In genomic region chr5:36202521-36202961, GRCh38 we compare ENCODE assay signal across 11 cellular contexts. TPM values are rescaled to one million over a fixed set of nuclear protein-coding genes. Genes with fewer than 3 reads are reported as not detected.
DNase-seq lines count a peak whose midpoint lies in the region; ATAC-seq and TF ChIP-seq lines count a peak whose summit lies in the region.
"Had no signal": no experiment of that assay in that cellular context is flagged by ENCODE, and none has a peak within 500 bp of the region (broad histone marks: within the 10 kb centered on the region; RNA-seq: fewer than 3 reads in every experiment).

No MANE protein-coding gene starts in this region.

- H3K9me3 Mint-ChIP-seq in HFFc6 = no peaks in the 10 kb centered on the region
- H3K9me3 Mint-ChIP-seq: activated CD4-positive, alpha-beta T cell treated with anti-CD3 and anti-CD28 coated beads, Interleukin-2, amount 10 ng/mL, durations not matched to agents 7 days and 5 days; T-helper 1 cell treated with Interleukin-12 subunit alpha and Interleukin-12 subunit beta and Interleukin-4 antibody, amounts not matched to agents 30 μg/mL and 1 μg/mL, for 36 hours had no signal

- H3K4me3 Mint-ChIP-seq in HFFc6 = peak overlapping the region; percentile 36; the same call in 1 of the 2 replicates
- H3K4me3 Mint-ChIP-seq: activated CD4-positive, alpha-beta T cell treated with anti-CD3 and anti-CD28 coated beads, Interleukin-2, amount 10 ng/mL, durations not matched to agents 7 days and 5 days; T-helper 1 cell treated with Interleukin-12 subunit alpha and Interleukin-12 subunit beta and Interleukin-4 antibody, amounts not matched to agents 30 μg/mL and 1 μg/mL, for 36 hours had no signal

- peaks cover 17% of the 10 kb centered on the region for H3K36me3 Mint-ChIP-seq in HFFc6 (ENCODE audit: low read depth)

- H3K4me3 ChIP-seq in AG09309 (ENCODE audit: control insufficient read depth, low read depth, low read length) (no peak overlapping the region), heart right ventricle (no peak overlapping the region)

- H3K27me3 ChIP-seq in heart right ventricle = no peaks in the 10 kb centered on the region

- H3K4me1 Mint-ChIP-seq in HFFc6 (ENCODE audit: low read depth) = peaks cover 41% of the 10 kb centered on the region
- H3K4me1 Mint-ChIP-seq: activated CD4-positive, alpha-beta T cell treated with anti-CD3 and anti-CD28 coated beads, Interleukin-2, amount 10 ng/mL, durations not matched to agents 7 days and 5 days had no signal

- no peak for TF ChIP-seq CTCF in AG09309 (IDR thresholded peaks at IDR 0.05; ENCODE audit: control insufficient read depth, insufficient read depth, low read depth, low read length, missing control alignments)
- no peak for TF ChIP-seq CTCF in HFFc6 (IDR thresholded peaks at IDR 0.05)
- no peak for TF ChIP-seq CTCF in heart right ventricle (IDR thresholded peaks at IDR 0.05)

- peaks cover 0 to 17% (median 10%) of the 10 kb centered on the region in 9 donors for H3K4me1 ChIP-seq in heart right ventricle

- H3K9me3 ChIP-seq in heart right ventricle = no peaks in the 10 kb centered on the region

- ATAC-seq in heart right ventricle (peak in 6 of 8 donors; percentile 52 to 97 (median 86)), GM21576 (IDR thresholded peaks at IDR 0.05; ENCODE audit: unreplicated experiment) (no peak)
- ATAC-seq: stimulated activated naive CD8-positive, alpha-beta T cell treated with anti-CD3 and anti-CD28 coated beads, Interleukin-15, Interleukin-2, amounts not matched to agents 100 U/mL and 50 U/mL, for 24 hours had no signal

- peaks cover 0 to 88% (median 12%) of the 10 kb centered on the region in 9 donors for H3K36me3 ChIP-seq in heart right ventricle

- intact Hi-C loops in heart right ventricle (cut with DNase I) = no loop called here

- peak overlapping the region in 5 of 10 donors; percentile 2 to 26 (median 7) for H3K27ac ChIP-seq in heart right ventricle

- DNase-seq in AG09309 (ENCODE audit: low read depth) (peak; percentile 60), HFFc6 (peak; percentile 36), amniotic epithelial cell (ENCODE audit: low read depth) (peak; percentile 59), heart right ventricle (no peak), iPS-NIHi7 (ENCODE audit: extremely low spot score) (no peak), globus pallidus (ENCODE audit: low spot score) (no peak)
- DNase-seq in central memory CD4-positive, alpha-beta T cell = no peak
- DNase-seq: activated CD4-positive, alpha-beta T cell treated with anti-CD3 and anti-CD28 coated beads, Interleukin-2, amount 10 ng/mL, durations not matched to agents 7 days and 5 days; stimulated activated naive CD8-positive, alpha-beta T cell treated with anti-CD3 and anti-CD28 coated beads, Interleukin-15, Interleukin-2, amounts not matched to agents 100 U/mL and 50 U/mL, for 24 hours had no signal

- no peaks in the 10 kb centered on the region for H3K27me3 Mint-ChIP-seq in HFFc6 (ENCODE audit: insufficient read depth)
- H3K27me3 Mint-ChIP-seq: activated CD4-positive, alpha-beta T cell treated with anti-CD3 and anti-CD28 coated beads, Interleukin-2, amount 10 ng/mL, durations not matched to agents 7 days and 5 days had no signal

- H3K27ac Mint-ChIP-seq in HFFc6 = peak overlapping the region; percentile 80
- H3K27ac Mint-ChIP-seq: activated CD4-positive, alpha-beta T cell treated with anti-CD3 and anti-CD28 coated beads, Interleukin-2, amount 10 ng/mL, durations not matched to agents 7 days and 5 days; T-helper 1 cell treated with Interleukin-12 subunit alpha and Interleukin-12 subunit beta and Interleukin-4 antibody, amounts not matched to agents 30 μg/mL and 1 μg/mL, for 36 hours had no signal

- 31 to 39% methylated on average over 3 of the region's 3 CpGs for WGBS in heart right ventricle, 2 donors

RNA-seq across cellular contexts. Expression of gene NADK2, which starts 39.2 kb away (rescaled TPM):
- total RNA-seq in HFFc6 (2021; fragmentation: NEBNext Ultra II Directional; extraction: Animal tissue kit (Norgen Biotek cat#: 25700)) = 10 to 100 TPM; 14.6 to 20.1 (median 15.3) TPM
- total RNA-seq in heart right ventricle = 10 to 100 TPM; 35.7 to 53.5 (median 38.9) TPM
- polyA plus RNA-seq in heart right ventricle = 10 to 100 TPM in 1 of 2 donors, 1 to 10 TPM in 1; 9.8 to 15.4 TPM

RNA-seq across cellular contexts. Expression of gene SKP2, which starts 50.6 kb away (rescaled TPM):
- 10 to 100 TPM; 58.4 to 71.6 (median 67.9) TPM for total RNA-seq in HFFc6 (2021; fragmentation: NEBNext Ultra II Directional; extraction: Animal tissue kit (Norgen Biotek cat#: 25700))
- total RNA-seq in heart right ventricle = 1 to 10 TPM; 3.5 to 9.5 (median 5.6) TPM
- polyA plus RNA-seq in heart right ventricle = 1 to 10 TPM; 1.5 to 2.1 TPM

RNA-seq across cellular contexts. Expression of gene LMBRD2, which starts 50.9 kb away (rescaled TPM):
- total RNA-seq in HFFc6 (2021; fragmentation: NEBNext Ultra II Directional; extraction: Animal tissue kit (Norgen Biotek cat#: 25700)) = 10 to 100 TPM in 5 of 6 experiments, 1 to 10 TPM in 1; 9.7 to 15.7 (median 12.7) TPM
- 10 to 100 TPM; 10.9 to 16.5 (median 12.7) TPM for total RNA-seq in heart right ventricle
- polyA plus RNA-seq in heart right ventricle = 1 to 10 TPM; 2.2 to 3.2 TPM

Comparison
In these comparisons a context has a peak if more than half of its experiments do, and no peak if none do; other contexts are left out.
1. DNase-seq: peak in AG09309 (single experiment), HFFc6 (single experiment) and amniotic epithelial cell (single experiment); none in heart right ventricle (0 of 2), iPS-NIHi7 (single experiment), central memory CD4-positive, alpha-beta T cell (single experiment) and globus pallidus (single experiment).
2. RNA of gene SKP2, which starts 50.6 kb away (total RNA-seq): 58.4 to 71.6 TPM in HFFc6; 3.5 to 9.5 TPM in heart right ventricle; every median in the first group is over 4 times any median in the second.